In genomic region chr1:71080782-71081696, GRCh38 we compare ENCODE assay signal across 1 cellular context.
A peak's percentile ranks its signal among the peaks of the same experiment; 100 is the strongest.
TF ChIP-seq lines count a peak whose summit lies in the region.

A gene with protein sequence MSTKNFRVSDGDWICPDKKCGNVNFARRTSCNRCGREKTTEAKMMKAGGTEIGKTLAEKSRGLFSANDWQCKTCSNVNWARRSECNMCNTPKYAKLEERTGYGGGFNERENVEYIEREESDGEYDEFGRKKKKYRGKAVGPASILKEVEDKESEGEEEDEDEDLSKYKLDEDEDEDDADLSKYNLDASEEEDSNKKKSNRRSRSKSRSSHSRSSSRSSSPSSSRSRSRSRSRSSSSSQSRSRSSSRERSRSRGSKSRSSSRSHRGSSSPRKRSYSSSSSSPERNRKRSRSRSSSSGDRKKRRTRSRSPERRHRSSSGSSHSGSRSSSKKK (minus strand): TSS chr1:71081035. CDS start chr1:71080995, 40 bp downstream.

TF ChIP-seq in HepG2, 621 proteins besides CTCF, POLR2A, EP300 and RAD21 (continued from another document and continues in another):
- TF ChIP-seq ZSCAN5A (CRISPR knock-in tag; IDR thresholded peaks at IDR 0.05; ENCODE audit: borderline replicate concordance) (peak; percentile 24; the same call in 1 of the 2 replicates), HOXA7 (CRISPR knock-in tag; IDR thresholded peaks at IDR 0.05) (no peak), TBX2 (CRISPR knock-in tag; IDR thresholded peaks at IDR 0.05; ENCODE audit: borderline replicate concordance) (0 out of 2 replicates have a peak, but pooled peaks have one; percentile 6), NFE2 (CRISPR knock-in tag; IDR thresholded peaks at IDR 0.05) (no peak), MTA1 (CRISPR knock-in tag; IDR thresholded peaks at IDR 0.05; ENCODE audit: borderline replicate concordance) (no peak), MZF1 (CRISPR knock-in tag; IDR thresholded peaks at IDR 0.05; ENCODE audit: borderline replicate concordance) (no peak), NFAT5 (CRISPR knock-in tag; IDR thresholded peaks at IDR 0.05) (peak; percentile 36; the same call in 1 of the 2 replicates), FOXP1 (IDR thresholded peaks at IDR 0.05) (no peak), FOXP1 (CRISPR knock-in tag; IDR thresholded peaks at IDR 0.05) (no peak), RNF219 (CRISPR knock-in tag; IDR thresholded peaks at IDR 0.05) (no peak), ZBTB42 (CRISPR knock-in tag; IDR thresholded peaks at IDR 0.05) (no peak), SIN3B (IDR thresholded peaks at IDR 0.05; ENCODE audit: low read length) (no peak; the same call in 1 of the 2 replicates), POLR2G (IDR thresholded peaks at IDR 0.05; ENCODE audit: low read depth, low read length) (peak; percentile 91), KMT2B (CRISPR knock-in tag; IDR thresholded peaks at IDR 0.05) (peak; percentile 80; the same call in 1 of the 2 replicates), FOSL2 (CRISPR knock-in tag; IDR thresholded peaks at IDR 0.05) (0 out of 2 replicates have a peak, but pooled peaks have one; percentile 10), ZNF296 (CRISPR knock-in tag; conservative IDR thresholded peaks at IDR 0.05) (no peak), SNAPC4 (CRISPR knock-in tag; IDR thresholded peaks at IDR 0.05) (no peak), GABPB1 (CRISPR knock-in tag; IDR thresholded peaks at IDR 0.05) (peak; percentile 90), FIP1L1 (IDR thresholded peaks at IDR 0.05; ENCODE audit: borderline replicate concordance, insufficient read depth, low read depth, low read length) (no peak), ZNF569 (CRISPR knock-in tag; IDR thresholded peaks at IDR 0.05; ENCODE audit: borderline replicate concordance) (no peak), KAT8 (CRISPR knock-in tag; IDR thresholded peaks at IDR 0.05) (peak; percentile 98), MLX (CRISPR knock-in tag; IDR thresholded peaks at IDR 0.05) (peak; percentile 14; the same call in 1 of the 2 replicates), SIX4 (CRISPR knock-in tag; IDR thresholded peaks at IDR 0.05) (no peak), ZNF253 (CRISPR knock-in tag; IDR thresholded peaks at IDR 0.05; ENCODE audit: borderline replicate concordance) (no peak), IKZF1 (IDR thresholded peaks at IDR 0.05) (no peak), FLYWCH1 (CRISPR knock-in tag; IDR thresholded peaks at IDR 0.05) (no peak), ZNF225 (CRISPR knock-in tag; IDR thresholded peaks at IDR 0.05) (no peak), ZNF501 (CRISPR knock-in tag; IDR thresholded peaks at IDR 0.05) (peak; percentile 71), ZNF891 (CRISPR knock-in tag; IDR thresholded peaks at IDR 0.05) (peak; percentile 47; the same call in 1 of the 2 replicates), ZGPAT (CRISPR knock-in tag; IDR thresholded peaks at IDR 0.05) (peak; percentile 79), ARHGAP35 (CRISPR knock-in tag; IDR thresholded peaks at IDR 0.05; ENCODE audit: borderline replicate concordance) (no peak), SAP130 (CRISPR knock-in tag; IDR thresholded peaks at IDR 0.05; ENCODE audit: low read depth) (peak; percentile 75)
- TF ChIP-seq, protein P1, sequence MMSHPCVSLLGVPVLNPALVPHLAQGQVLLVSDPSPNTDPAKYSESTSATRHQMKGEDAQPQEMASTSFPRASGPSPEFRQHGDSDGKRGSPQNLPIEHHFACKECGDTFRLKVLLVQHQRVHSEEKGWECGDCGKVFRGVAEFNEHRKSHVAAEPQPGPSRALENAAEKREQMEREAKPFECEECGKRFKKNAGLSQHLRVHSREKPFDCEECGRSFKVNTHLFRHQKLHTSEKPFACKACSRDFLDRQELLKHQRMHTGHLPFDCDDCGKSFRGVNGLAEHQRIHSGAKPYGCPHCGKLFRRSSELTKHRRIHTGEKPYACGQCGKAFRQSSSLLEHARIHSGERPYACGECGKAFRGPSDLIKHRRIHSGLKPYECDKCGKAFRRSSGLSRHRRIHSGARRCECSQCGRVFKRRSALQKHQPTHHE (CRISPR knock-in tag; IDR thresholded peaks at IDR 0.05; ENCODE audit: borderline replicate concordance) = 0 out of 2 replicates have a peak, but pooled peaks have one; percentile 15
- TF ChIP-seq, protein P2, sequence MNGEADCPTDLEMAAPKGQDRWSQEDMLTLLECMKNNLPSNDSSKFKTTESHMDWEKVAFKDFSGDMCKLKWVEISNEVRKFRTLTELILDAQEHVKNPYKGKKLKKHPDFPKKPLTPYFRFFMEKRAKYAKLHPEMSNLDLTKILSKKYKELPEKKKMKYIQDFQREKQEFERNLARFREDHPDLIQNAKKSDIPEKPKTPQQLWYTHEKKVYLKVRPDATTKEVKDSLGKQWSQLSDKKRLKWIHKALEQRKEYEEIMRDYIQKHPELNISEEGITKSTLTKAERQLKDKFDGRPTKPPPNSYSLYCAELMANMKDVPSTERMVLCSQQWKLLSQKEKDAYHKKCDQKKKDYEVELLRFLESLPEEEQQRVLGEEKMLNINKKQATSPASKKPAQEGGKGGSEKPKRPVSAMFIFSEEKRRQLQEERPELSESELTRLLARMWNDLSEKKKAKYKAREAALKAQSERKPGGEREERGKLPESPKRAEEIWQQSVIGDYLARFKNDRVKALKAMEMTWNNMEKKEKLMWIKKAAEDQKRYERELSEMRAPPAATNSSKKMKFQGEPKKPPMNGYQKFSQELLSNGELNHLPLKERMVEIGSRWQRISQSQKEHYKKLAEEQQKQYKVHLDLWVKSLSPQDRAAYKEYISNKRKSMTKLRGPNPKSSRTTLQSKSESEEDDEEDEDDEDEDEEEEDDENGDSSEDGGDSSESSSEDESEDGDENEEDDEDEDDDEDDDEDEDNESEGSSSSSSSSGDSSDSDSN (CRISPR knock-in tag; IDR thresholded peaks at IDR 0.05) = peak; percentile 18; the same call in 1 of the 2 replicates
